ENCODE assay signal across 31 cellular contexts in genomic region chr1:38452246-38452645, GRCh38.
"Had no signal": no experiment of that assay in that cellular context is flagged by ENCODE, and none has a peak within 500 bp of the region (broad histone marks: within the 10 kb centered on the region; RNA-seq: fewer than 3 reads in every experiment).

No MANE protein-coding gene starts in this region.

- H3K9me3 ChIP-seq: mucosa of descending colon, ovary, prostate gland, right atrium auricular region, stomach, suprapubic skin, transverse colon had no signal

- H3K36me3 Mint-ChIP-seq: activated naive CD8-positive, alpha-beta T cell; naive B cell; stimulated activated effector memory CD8-positive, alpha-beta T cell treated with anti-CD3 and anti-CD28 coated beads, Interleukin-12 subunit alpha, Interleukin-12 subunit beta, amount 100 ng/mL, for 72 hours had no signal

- H3K27me3 ChIP-seq: foreskin keratinocyte, ovary, right atrium auricular region had no signal

- H3K36me3 ChIP-seq: ovary, prostate gland, right atrium auricular region, stomach, suprapubic skin, transverse colon had no signal

- DNase-seq: activated CD4-positive, alpha-beta T cell treated with anti-CD3 and anti-CD28 coated beads for 36 hours; activated CD4-positive, alpha-beta T cell treated with anti-CD3 and anti-CD28 coated beads, Interleukin-2, amount 50 U/mL, for 4 hours; activated CD8-positive, alpha-beta memory T cell treated with anti-CD3 and anti-CD28 coated beads for 24 hours; activated CD8-positive, alpha-beta memory T cell treated with anti-CD3 and anti-CD28 coated beads, Interleukin-2, amount 50 U/mL, for 4 hours; activated naive CD4-positive, alpha-beta T cell; activated T-cell treated with anti-CD3 and anti-CD28 coated beads, Interleukin-2, amount 50 U/mL, for 24 hours; cerebellar nuclear complex; effector CD4-positive, alpha-beta T cell; erythroblast; foreskin keratinocyte; left colon; mucosa of descending colon; naive B cell; ovary; stimulated activated CD4-positive, alpha-beta T cell treated with anti-CD3 and anti-CD28 coated beads, Interleukin-2, amount 100 ng/mL, for 24 hours; stomach; T1000; transverse colon had no signal

- H3K9me3 Mint-ChIP-seq: activated T-cell treated with anti-CD3 and anti-CD28 coated beads, Interleukin-2, amount 50 U/mL, for 24 hours; activated T-helper 17 cell treated with anti-CD3 and anti-CD28 coated beads, Interleukin-2, amount 50 U/mL, for 72 hours; naive B cell; stimulated activated effector memory CD8-positive, alpha-beta T cell treated with anti-CD3 and anti-CD28 coated beads, Interleukin-12 subunit alpha, Interleukin-12 subunit beta, amount 100 ng/mL, for 72 hours; T-helper 1 cell treated with Interleukin-12 subunit alpha and Interleukin-12 subunit beta and Interleukin-4 antibody, amounts not matched to agents 30 μg/mL and 1 μg/mL, for 36 hours had no signal

- FAIRE-seq: keratinocyte, urothelium cell line had no signal

- H3K4me3 ChIP-seq: mucosa of descending colon, ovary, prostate gland, right atrium auricular region, stomach, suprapubic skin, transverse colon had no signal

- H3K4me3 Mint-ChIP-seq: activated CD4-positive, alpha-beta T cell treated with anti-CD3 and anti-CD28 coated beads for 36 hours; activated naive CD8-positive, alpha-beta T cell; activated T-cell treated with anti-CD3 and anti-CD28 coated beads, Interleukin-2, amount 50 U/mL, for 24 hours; activated T-helper 17 cell treated with anti-CD3 and anti-CD28 coated beads, Interleukin-2, amount 50 U/mL, for 72 hours; dendritic cell treated with granulocyte-macrophage colony-stimulating factor and Interleukin-4, amounts not matched to agents 40 ng/mL and 50 ng/mL, for 4 days; memory B cell; naive B cell; neural crest cell; stimulated activated effector memory CD8-positive, alpha-beta T cell treated with anti-CD3 and anti-CD28 coated beads, Interleukin-12 subunit alpha, Interleukin-12 subunit beta, amount 100 ng/mL, for 72 hours; T-helper 1 cell treated with Interleukin-12 subunit alpha and Interleukin-12 subunit beta and Interleukin-4 antibody, amounts not matched to agents 30 μg/mL and 1 μg/mL, for 36 hours; WTC11 had no signal

- H3K4me1 ChIP-seq: foreskin keratinocyte, prostate gland, right atrium auricular region, stomach, suprapubic skin, transverse colon had no signal

- H3K27ac Mint-ChIP-seq: activated CD4-positive, alpha-beta T cell treated with anti-CD3 and anti-CD28 coated beads for 36 hours; activated naive CD8-positive, alpha-beta T cell; activated T-cell treated with anti-CD3 and anti-CD28 coated beads, Interleukin-2, amount 50 U/mL, for 24 hours; activated T-helper 17 cell treated with anti-CD3 and anti-CD28 coated beads, Interleukin-2, amount 50 U/mL, for 72 hours; dendritic cell treated with granulocyte-macrophage colony-stimulating factor and Interleukin-4, amounts not matched to agents 40 ng/mL and 50 ng/mL, for 4 days; naive B cell; stimulated activated effector memory CD8-positive, alpha-beta T cell treated with anti-CD3 and anti-CD28 coated beads, Interleukin-12 subunit alpha, Interleukin-12 subunit beta, amount 100 ng/mL, for 72 hours; T-helper 1 cell treated with Interleukin-12 subunit alpha and Interleukin-12 subunit beta and Interleukin-4 antibody, amounts not matched to agents 30 μg/mL and 1 μg/mL, for 36 hours had no signal

- H3K4me1 Mint-ChIP-seq: activated CD4-positive, alpha-beta T cell treated with anti-CD3 and anti-CD28 coated beads for 36 hours; activated T-helper 17 cell treated with anti-CD3 and anti-CD28 coated beads, Interleukin-2, amount 50 U/mL, for 72 hours had no signal

- H3K27ac ChIP-seq: foreskin keratinocyte, ovary, prostate gland, right atrium auricular region, stomach, suprapubic skin, transverse colon had no signal

- ATAC-seq: activated CD4-positive, alpha-beta T cell treated with anti-CD3 and anti-CD28 coated beads for 36 hours; activated T-helper 17 cell treated with anti-CD3 and anti-CD28 coated beads, Interleukin-2, amount 50 U/mL, for 72 hours; foreskin keratinocyte; left colon; mucosa of descending colon; stimulated activated effector memory CD8-positive, alpha-beta T cell treated with anti-CD3 and anti-CD28 coated beads, Interleukin-12 subunit alpha, Interleukin-12 subunit beta, amount 100 ng/mL, for 72 hours had no signal
